Comparison of ENCODE assay signal across 2 cellular contexts in genomic region chr11:27075655-27076054, GRCh38.
TF ChIP-seq lines count a peak whose summit lies in the region.

No MANE protein-coding gene starts in this region.

TF ChIP-seq in HEK293, 187 proteins besides CTCF, POLR2A, EP300 and RAD21 (continued from another document):
- TF ChIP-seq ZNF488 (tag by site-specific recombination; IDR thresholded peaks at IDR 0.05): no peak
- TF ChIP-seq ZNF266 (tag by site-specific recombination; IDR thresholded peaks at IDR 0.05; ENCODE audit: low read depth): no peak
- TF ChIP-seq ZNF513 (tag by site-specific recombination; IDR thresholded peaks at IDR 0.05): no peak
- TF ChIP-seq ZFP3 (tag by site-specific recombination; IDR thresholded peaks at IDR 0.05; ENCODE audit: low read depth): no peak
- no peak for TF ChIP-seq YY2 (tag by site-specific recombination; IDR thresholded peaks at IDR 0.05)

TF ChIP-seq in WTC11, 78 proteins besides CTCF, POLR2A, EP300 and RAD21 (continued from another document):
- TF ChIP-seq AFF4 (CRISPR knock-in tag; IDR thresholded peaks at IDR 0.05; ENCODE audit: borderline replicate concordance) (no peak), ZNF532 (CRISPR knock-in tag; IDR thresholded peaks at IDR 0.05; ENCODE audit: borderline replicate concordance) (no peak), ZNF512 (CRISPR knock-in tag; IDR thresholded peaks at IDR 0.05; ENCODE audit: borderline replicate concordance) (no peak), JUN (CRISPR knock-in tag; IDR thresholded peaks at IDR 0.05) (no peak), RELA (CRISPR knock-in tag; IDR thresholded peaks at IDR 0.05; ENCODE audit: borderline replicate concordance) (no peak), HMGA2 (CRISPR knock-in tag; IDR thresholded peaks at IDR 0.05) (no peak), FOXJ3 (CRISPR knock-in tag; IDR thresholded peaks at IDR 0.05; ENCODE audit: borderline replicate concordance) (no peak), PREB (CRISPR knock-in tag; IDR thresholded peaks at IDR 0.05; ENCODE audit: borderline replicate concordance) (no peak), ETV6 (CRISPR knock-in tag; IDR thresholded peaks at IDR 0.05) (no peak), OVOL2 (CRISPR knock-in tag; IDR thresholded peaks at IDR 0.05; ENCODE audit: borderline replicate concordance) (no peak), TEAD4 (CRISPR knock-in tag; IDR thresholded peaks at IDR 0.05) (no peak), ZNF416 (CRISPR knock-in tag; IDR thresholded peaks at IDR 0.05) (no peak)
